ENCODE assay signal across 22 cellular contexts in genomic region chr12:97250483-97250882, GRCh38.
"Had no signal": no experiment of that assay in that cellular context is flagged by ENCODE, and none has a peak within 500 bp of the region (broad histone marks: within the 10 kb centered on the region; RNA-seq: fewer than 3 reads in every experiment).

No MANE protein-coding gene starts in this region.

- ATAC-seq: Panc1, Right ventricle myocardium inferior, SK-N-SH treated with all-trans-retinoic acid at 6 μM for 48 hours, T-cell had no signal

- DNase-seq: Kasumi-1, KG1, MG63, NCI-H1048, NCI-H1694, NCI-H187, NCI-H2029 treated with DMSO at 0.1 percent for 48 hours, NCI-H2107, NCI-H2171, NCI-H226, NCI-H510A, NCI-H524, NCI-H526, NCI-H774, PC-9, SHP77, SIG-M5, SJCRH30, T-cell had no signal
